Comparison of ENCODE assay signal across 12 cellular contexts in the genomic region with DNA sequence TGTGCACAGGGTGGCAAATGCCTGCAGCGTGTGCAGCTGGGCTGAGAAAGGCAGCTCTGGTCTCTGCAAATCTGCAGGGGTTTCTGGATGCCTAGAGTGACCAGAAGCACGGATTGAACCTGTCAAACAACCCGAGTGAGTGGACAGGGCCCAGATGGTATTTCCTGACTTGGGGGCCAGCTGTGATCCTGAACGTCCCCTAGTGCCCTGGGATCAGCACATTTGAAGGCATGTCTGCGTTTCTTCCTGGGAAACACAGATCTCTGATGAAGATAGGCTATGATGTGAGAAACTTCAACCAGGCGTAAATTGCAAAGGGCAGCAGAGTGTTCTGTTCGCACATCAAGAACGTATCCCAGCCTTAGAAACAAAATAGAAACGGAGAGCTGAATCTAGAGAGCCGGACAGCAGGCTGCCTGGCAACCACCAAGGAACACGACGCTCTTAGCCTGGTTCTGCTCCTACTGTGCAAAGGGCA.
DNase-seq lines count a peak whose midpoint lies in the region; ATAC-seq and TF ChIP-seq lines count a peak whose summit lies in the region.
"Had no signal": no experiment of that assay in that cellular context is flagged by ENCODE, and none has a peak within 500 bp of the region (broad histone marks: within the 10 kb centered on the region; RNA-seq: fewer than 3 reads in every experiment).

No MANE protein-coding gene starts in this region.

- no peak for TF ChIP-seq POLR2A in heart left ventricle (IDR thresholded peaks at IDR 0.05)

- no peaks in the 10 kb centered on the region for H3K36me3 ChIP-seq in heart left ventricle
- no peaks in the 10 kb centered on the region for H3K36me3 ChIP-seq in left ventricle myocardium inferior
- H3K36me3 ChIP-seq in mesendoderm (ENCODE audit: control insufficient read depth, insufficient read depth, low read length) = no peaks in the 10 kb centered on the region
- H3K36me3 ChIP-seq: Peyer's patch had no signal

- H3K9ac ChIP-seq in mesendoderm (ENCODE audit: low read length) = no peak overlapping the region

- H3K4me2 ChIP-seq in mesendoderm (ENCODE audit: low read length) = no peak overlapping the region

- H3K4me1 ChIP-seq in heart left ventricle (peaks cover 0 to 26% (median 2%) of the 10 kb centered on the region in 12 donors), left ventricle myocardium inferior (peaks cover 31% of the 10 kb centered on the region), mesendoderm (ENCODE audit: control insufficient read depth, low read depth, low read length) (no peaks in the 10 kb centered on the region)
- H3K4me1 ChIP-seq: Peyer's patch had no signal

- H3K27me3 Mint-ChIP-seq in endothelial cell (ENCODE audit: unreplicated experiment) = peaks cover 1% of the 10 kb centered on the region

- no peak overlapping the region for H3K4ac ChIP-seq in mesendoderm (ENCODE audit: low read depth, low read length)

- H4K5ac ChIP-seq in mesendoderm (ENCODE audit: low read length) = no peak overlapping the region

- no peak overlapping the region for H2AK5ac ChIP-seq in mesendoderm (ENCODE audit: low read length)

- H3K27me3 ChIP-seq in heart left ventricle = peaks cover 0 to 4% (median 0%) of the 10 kb centered on the region in 9 donors
- peaks cover 5% of the 10 kb centered on the region for H3K27me3 ChIP-seq in left ventricle myocardium inferior (ENCODE audit: low read depth)
- H3K27me3 ChIP-seq in mesendoderm (ENCODE audit: insufficient read depth, low read length, poor library complexity) = no peaks in the 10 kb centered on the region
- H3K27me3 ChIP-seq: Peyer's patch had no signal

- H3K79me2 ChIP-seq in mesendoderm (ENCODE audit: control insufficient read depth, insufficient read depth, low read length) = no peaks in the 10 kb centered on the region

- H3K79me1 ChIP-seq in mesendoderm (ENCODE audit: low read length) = no peaks in the 10 kb centered on the region

- H3K36me3 Mint-ChIP-seq in endothelial cell (ENCODE audit: low read depth, unreplicated experiment) = no peaks in the 10 kb centered on the region

- H3K4me3 ChIP-seq in heart left ventricle = no peak overlapping the region
- H3K4me3 ChIP-seq in left ventricle myocardium inferior = no peak overlapping the region
- H3K4me3 ChIP-seq in mesendoderm (ENCODE audit: low read length) = no peak overlapping the region
- H3K4me3 ChIP-seq: Peyer's patch had no signal

- no peak for TF ChIP-seq CTCF in heart left ventricle (IDR thresholded peaks at IDR 0.05)
- TF ChIP-seq CTCF in left ventricle myocardium inferior (IDR thresholded peaks at IDR 0.05; ENCODE audit: borderline replicate concordance) = no peak
- TF ChIP-seq CTCF in endothelial cell (IDR thresholded peaks at IDR 0.05; ENCODE audit: unreplicated experiment) = no peak

- peak; percentile 85 to 94 (median 88) for ATAC-seq in heart left ventricle
- no peak for ATAC-seq in left cardiac atrium
- no peak for ATAC-seq in GM21515 (IDR thresholded peaks at IDR 0.05; ENCODE audit: unreplicated experiment)

- no peaks in the 10 kb centered on the region for H3K9me3 Mint-ChIP-seq in endothelial cell (ENCODE audit: unreplicated experiment)
- H3K9me3 Mint-ChIP-seq: CD4-positive, alpha-beta T cell had no signal

- WGBS in heart left ventricle, 4 donors = 36 to 44% (median 37%) methylated on average over 12 of the region's 12 CpGs
- WGBS in mesendoderm (ENCODE audit: extremely low coverage, insufficient coverage, low lambda C conversion rate) = no CpG with 5 or more reads among the region's 12 CpGs

- H3K18ac ChIP-seq in mesendoderm (ENCODE audit: low read length) = no peak overlapping the region

- H2BK5ac ChIP-seq in mesendoderm (ENCODE audit: low read length) = no peak overlapping the region

- no peak overlapping the region for H4K8ac ChIP-seq in mesendoderm (ENCODE audit: low read depth, low read length)

- H3K27ac Mint-ChIP-seq in endothelial cell (ENCODE audit: unreplicated experiment) = no peak overlapping the region
- H3K27ac Mint-ChIP-seq: CD4-positive, alpha-beta T cell had no signal

- DNase-seq in heart left ventricle = peak in 1 of 5 donors; percentile 42
- no peak for DNase-seq in left cardiac atrium
- DNase-seq in left ventricle myocardium inferior = no peak
- DNase-seq in mesendoderm = peak; percentile 55
- no peak for DNase-seq in DMS153 (lab: John Stamatoyannopoulos, UW)
- no peak for DNase-seq in COLO668 (lab: John Stamatoyannopoulos, UW; ENCODE audit: unreplicated experiment)
- DNase-seq in endothelial cell (ENCODE audit: low spot score) = no peak
- DNase-seq: CD4-positive, alpha-beta T cell; NCI-H1105; NCI-H1694; Peyer's patch had no signal

- intact Hi-C loops in heart left ventricle (cut with DNase I) (no loop called here), left cardiac atrium (cut with DNase I) (no loop called here), left ventricle myocardium inferior (cut with micrococcal nuclease) (no loop called here)

- H2BK15ac ChIP-seq in mesendoderm (replicated peaks; ENCODE audit: low read depth) = no peak overlapping the region

- H3K23ac ChIP-seq in mesendoderm (ENCODE audit: low read length) = no peak overlapping the region

- H2BK120ac ChIP-seq in mesendoderm (ENCODE audit: low read depth, low read length) = no peak overlapping the region

- H3K27ac ChIP-seq in heart left ventricle = peak overlapping the region in 7 of 12 donors; percentile 13 to 73 (median 57)
- peak overlapping the region; percentile 84 for H3K27ac ChIP-seq in left ventricle myocardium inferior (replicated peaks)
- H3K27ac ChIP-seq in mesendoderm (ENCODE audit: low read depth, low read length) = no peak overlapping the region
- H3K27ac ChIP-seq: Peyer's patch had no signal

- no peak overlapping the region for H3K4me3 Mint-ChIP-seq in endothelial cell (ENCODE audit: unreplicated experiment)
- H3K4me3 Mint-ChIP-seq: CD4-positive, alpha-beta T cell had no signal

- peaks cover 10% of the 10 kb centered on the region for H3K4me1 Mint-ChIP-seq in endothelial cell (ENCODE audit: unreplicated experiment)

- no peak overlapping the region for H3K56ac ChIP-seq in mesendoderm (ENCODE audit: low read length)

- H3K9me3 ChIP-seq in heart left ventricle (no peaks in the 10 kb centered on the region), left ventricle myocardium inferior (replicated peaks) (no peaks in the 10 kb centered on the region)
- H3K9me3 ChIP-seq: Peyer's patch had no signal

Comparison
In these comparisons a context has a peak if more than half of its experiments do, and no peak if none do; other contexts are left out.
1. ATAC-seq: peak in heart left ventricle (4 of 4); none in left cardiac atrium (0 of 2) and GM21515 (single experiment).